ENCODE assay signal across 8 cellular contexts in the genomic region with DNA sequence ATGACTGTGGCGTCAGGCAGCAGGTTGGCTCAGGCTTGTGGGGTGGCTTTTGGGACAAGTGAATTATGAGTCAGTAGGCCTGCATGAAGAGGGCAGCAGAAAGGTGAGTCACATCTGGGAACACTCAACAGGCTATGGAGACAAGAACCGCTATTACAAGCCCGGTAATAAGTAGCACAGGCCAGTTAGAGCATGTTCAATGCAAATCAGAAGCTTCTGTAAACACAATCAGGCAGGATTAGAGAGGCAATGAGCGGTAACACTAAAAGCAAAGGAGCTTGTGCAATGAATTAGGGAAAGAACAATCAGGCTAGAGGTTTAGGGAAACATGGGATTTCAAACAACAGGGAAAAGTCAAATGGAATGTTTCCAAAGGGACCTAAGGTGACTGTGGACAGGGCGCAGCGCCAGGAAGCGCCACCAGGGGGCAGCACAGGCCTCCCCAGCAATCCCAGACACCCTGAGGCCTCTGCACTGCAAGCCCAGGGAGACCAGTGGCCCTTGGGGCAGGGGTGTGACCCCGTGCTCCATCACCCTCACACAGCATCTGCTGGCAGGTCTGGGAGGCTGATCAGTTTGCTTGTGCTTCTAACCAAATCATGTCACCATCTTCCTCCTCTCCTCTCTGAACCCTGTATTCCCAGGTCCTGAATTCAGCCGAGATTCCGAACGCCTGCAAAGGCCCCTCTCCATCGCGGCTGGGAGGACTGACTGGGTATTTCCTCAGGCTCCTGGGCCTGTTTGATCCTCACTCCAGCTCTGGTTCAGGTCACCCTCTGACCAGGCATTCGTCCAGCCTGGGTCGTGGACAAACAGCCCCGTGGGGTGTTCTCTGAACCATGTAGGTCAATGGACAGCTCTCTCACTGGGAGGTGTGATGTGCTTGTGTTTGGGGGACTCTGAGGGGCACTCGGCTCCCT. TPM values are rescaled to one million over a fixed set of nuclear protein-coding genes. Genes with fewer than 3 reads are reported as not detected.
DNase-seq lines count a peak whose midpoint lies in the region; ATAC-seq and TF ChIP-seq lines count a peak whose summit lies in the region.

No MANE protein-coding gene starts in this region.

- H3K4me3 ChIP-seq in A673 (ENCODE audit: low read depth, low read length, poor library complexity, severe bottlenecking) = no peak overlapping the region
- no peak overlapping the region for H3K4me3 ChIP-seq in lower lobe of right lung

- no TSS peak for BruUV-seq in A673 (replicated peaks; lab: Mats Ljungman, UMichigan)

- H3K27me3 ChIP-seq in A673 (replicated peaks; ENCODE audit: insufficient read depth, low read depth, low read length, poor library complexity) (no peaks in the 10 kb centered on the region), lower lobe of right lung (ENCODE audit: low read depth) (no peaks in the 10 kb centered on the region)

- H3K27ac ChIP-seq in A673 (ENCODE audit: low read depth, low read length, poor library complexity, severe bottlenecking) = no peak overlapping the region
- peak overlapping the region; percentile 49 for H3K27ac ChIP-seq in lower lobe of right lung

- no peaks in the 10 kb centered on the region for H3K36me3 ChIP-seq in A673 (ENCODE audit: insufficient read depth, low read length, poor library complexity, severe bottlenecking)
- peaks cover 17% of the 10 kb centered on the region for H3K36me3 ChIP-seq in lower lobe of right lung

- H3K9me3 ChIP-seq in A673 (ENCODE audit: low read depth, low read length, poor library complexity, severe bottlenecking) = no peaks in the 10 kb centered on the region
- H3K9me3 ChIP-seq in lower lobe of right lung = no peaks in the 10 kb centered on the region

- intact Hi-C loops in A673 (cut with micrococcal nuclease; ENCODE audit: unreplicated experiment) (loop anchor here (2.0 kb wide), 1 partner anchor 274 kb away; no protein-coding TSS in a partner anchor), lower lobe of right lung (cut with DNase I) (no loop called here)

- DNase-seq in A673 (ENCODE audit: low spot score) = peak; percentile 64
- peak; percentile 39 for DNase-seq in NCI-H345 treated with DMSO at 0.1 percent for 48 hours (lab: John Stamatoyannopoulos, UW; ENCODE audit: unreplicated experiment)
- DNase-seq in activated CD4-positive, alpha-beta T cell treated with anti-CD3 and anti-CD28 coated beads, Interleukin-2, amount 50 U/mL, for 1 hour = peak; percentile 48
- DNase-seq in ecto neural progenitor cell (ENCODE audit: low spot score) = peak; percentile 89
- DNase-seq in lower lobe of right lung = peak; percentile 86
- DNase-seq in stimulated activated CD8-positive, alpha-beta memory T cell treated with anti-CD3 and anti-CD28 coated beads, Interleukin-12 subunit alpha, Interleukin-12 subunit beta, amount 100 ng/mL, for 4 hours (ENCODE audit: low read depth) = peak; percentile 13

- POLR2A ChIA-PET in A673 (lab: Charles Lee; ENCODE audit: low non-redundant PET) = no interaction called here

- H3K4me1 ChIP-seq in A673 (ENCODE audit: insufficient read depth, low read length, poor library complexity, severe bottlenecking) (no peaks in the 10 kb centered on the region), lower lobe of right lung (peaks cover 60% of the 10 kb centered on the region)

- TF ChIP-seq CTCF in A673 (conservative IDR thresholded peaks at IDR 0.05; ENCODE audit: low read depth, low read length) (peak; percentile 96), lower lobe of right lung (IDR thresholded peaks at IDR 0.05) (peak; percentile 99)

- ATAC-seq in GM18511 (IDR thresholded peaks at IDR 0.05; ENCODE audit: unreplicated experiment) (peak; percentile 79), HG03103 (IDR thresholded peaks at IDR 0.05; ENCODE audit: low read depth, unreplicated experiment) (peak; percentile 62), lower lobe of right lung (peak; percentile 80 to 85)

- CTCF ChIA-PET in A673 (lab: Charles Lee) = no interaction called here

RNA-seq across cellular contexts. Expression of gene C11orf58, which starts 50.0 kb away (rescaled TPM):
- total RNA-seq in A673 (2021) (153 and 171 TPM in 2 replicates), lower lobe of right lung (104 TPM)

Comparison
In these comparisons a context has a peak if more than half of its experiments do, and no peak if none do; other contexts are left out.
1. DNase-seq: peak in every context shown above with its lines; median percentile 89 in ecto neural progenitor cell; 86 in lower lobe of right lung; 64 in A673; 48 in activated CD4-positive, alpha-beta T cell treated with anti-CD3 and anti-CD28 coated beads, Interleukin-2, amount 50 U/mL, for 1 hour; 39 in NCI-H345 treated with DMSO at 0.1 percent for 48 hours; 13 in stimulated activated CD8-positive, alpha-beta memory T cell treated with anti-CD3 and anti-CD28 coated beads, Interleukin-12 subunit alpha, Interleukin-12 subunit beta, amount 100 ng/mL, for 4 hours.